ENCODE assay signal across 8 cellular contexts in the genomic region with DNA sequence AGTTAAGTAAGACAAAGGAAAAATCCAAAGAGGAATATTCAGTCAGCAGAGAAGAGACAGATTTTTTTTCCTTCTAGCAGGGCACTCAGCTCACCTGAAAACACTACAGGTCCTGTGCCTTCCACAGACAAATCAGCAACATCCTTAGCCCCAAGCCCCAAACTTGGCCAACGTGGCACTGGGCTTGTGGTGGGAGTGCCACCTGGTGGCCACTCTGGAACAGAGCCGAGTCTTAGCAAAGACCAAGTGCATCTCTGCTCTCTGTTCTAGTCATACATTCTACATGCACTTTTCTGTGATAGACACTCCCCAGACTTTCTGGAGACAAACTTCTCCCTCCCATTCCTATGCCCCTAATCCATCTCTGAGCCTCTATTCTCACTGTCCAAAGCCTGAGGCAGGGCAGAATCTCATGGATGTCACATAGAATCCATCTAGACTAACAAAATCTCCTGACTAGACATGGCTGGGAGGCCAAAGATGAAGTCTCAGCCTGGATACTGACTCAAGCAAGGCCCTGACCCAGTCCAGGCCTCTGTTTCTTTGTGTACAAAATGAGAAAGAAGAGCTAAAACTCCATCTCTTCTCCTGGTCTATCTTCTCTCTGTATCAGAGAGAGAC. TPM values are rescaled to one million over a fixed set of nuclear protein-coding genes. Genes with fewer than 3 reads are reported as not detected.
A peak's percentile ranks its signal among the peaks of the same experiment; 100 is the strongest.
DNase-seq lines count a peak whose midpoint lies in the region; ATAC-seq and TF ChIP-seq lines count a peak whose summit lies in the region.

No MANE protein-coding gene starts in this region.

- peak overlapping the region; percentile 73 for H3K27ac Mint-ChIP-seq in activated T-helper 17 cell treated with anti-CD3 and anti-CD28 coated beads, Interleukin-2, amount 50 U/mL, for 72 hours

- H3K4me1 ChIP-seq in RWPE2 (ENCODE audit: insufficient read depth, poor library complexity, severe bottlenecking) (peaks cover 4% of the 10 kb centered on the region), neutrophil (ENCODE audit: control insufficient read depth in 1 of 2, insufficient read depth in 1 of 2, low read depth in 1 of 2, low read length in 1 of 2) (peaks cover 6 to 10% of the 10 kb centered on the region in 2 experiments), testis (peaks cover 25% of the 10 kb centered on the region)

- H3K4me1 Mint-ChIP-seq in activated T-helper 17 cell treated with anti-CD3 and anti-CD28 coated beads, Interleukin-2, amount 50 U/mL, for 72 hours, result peaks cover 13% of the 10 kb centered on the region

- intact Hi-C loops in testis (cut with DNase I; ENCODE audit: low total_unique reads), result loop anchor here (5.0 kb wide), 1 partner anchor 57 kb away; no protein-coding TSS in a partner anchor

- WGBS in testis, 2 donors, result 7 to 24% methylated on average over 2 of the region's 2 CpGs

- no peaks in the 10 kb centered on the region for H3K36me3 Mint-ChIP-seq in activated T-helper 17 cell treated with anti-CD3 and anti-CD28 coated beads, Interleukin-2, amount 50 U/mL, for 72 hours (ENCODE audit: low read depth)

- no peak overlapping the region for H3K4me3 ChIP-seq in GM12875 (ENCODE audit: low read depth, low read length)
- no peak overlapping the region for H3K4me3 ChIP-seq in RWPE2 (ENCODE audit: severe bottlenecking)
- H3K4me3 ChIP-seq in fibroblast of pulmonary artery (replicated peaks; ENCODE audit: low read depth, low read length), result no peak overlapping the region
- H3K4me3 ChIP-seq in neutrophil (ENCODE audit: low read depth in 1 of 2, low read length in 1 of 2), result no peak overlapping the region
- no peak overlapping the region for H3K4me3 ChIP-seq in testis

- TF ChIP-seq CTCF in GM12875 (IDR thresholded peaks at IDR 0.05; ENCODE audit: borderline replicate concordance, insufficient read depth, low read depth, low read length) (peak; percentile 91), RWPE2 (IDR thresholded peaks at IDR 0.05; ENCODE audit: poor library complexity, severe bottlenecking) (peak; percentile 100), fibroblast of pulmonary artery (IDR thresholded peaks at IDR 0.05; ENCODE audit: low read length, missing control alignments) (peak; percentile 98), neutrophil (IDR thresholded peaks at IDR 0.05) (peak; percentile 78), testis (IDR thresholded peaks at IDR 0.05) (peak; percentile 89 to 93 (median 93))

- no peak overlapping the region for H3K4me3 Mint-ChIP-seq in activated T-helper 17 cell treated with anti-CD3 and anti-CD28 coated beads, Interleukin-2, amount 50 U/mL, for 72 hours

- no peak for TF ChIP-seq POLR2A in testis (IDR thresholded peaks at IDR 0.05)

- H3K36me3 ChIP-seq in RWPE2 (ENCODE audit: low read depth) (no peaks in the 10 kb centered on the region), neutrophil (no peaks in the 10 kb centered on the region), testis (ENCODE audit: low read depth, missing control alignments) (no peaks in the 10 kb centered on the region)

- H3K9me3 Mint-ChIP-seq in activated T-helper 17 cell treated with anti-CD3 and anti-CD28 coated beads, Interleukin-2, amount 50 U/mL, for 72 hours, result no peaks in the 10 kb centered on the region

- DNase-seq in LHCN-M2 (ENCODE audit: low read depth) (peak; percentile 60), RWPE2 (ENCODE audit: low spot score) (no peak), fibroblast of pulmonary artery (ENCODE audit: low read depth) (peak; percentile 83), testis (peak; percentile 83)

- peak; percentile 81 for ATAC-seq in RWPE2 (ENCODE audit: low read depth)
- ATAC-seq in activated T-helper 17 cell treated with anti-CD3 and anti-CD28 coated beads, Interleukin-2, amount 50 U/mL, for 72 hours (replicated peaks), result peak; percentile 76
- no peak for ATAC-seq in HG03097 (IDR thresholded peaks at IDR 0.05; ENCODE audit: low FRiP score, unreplicated experiment)

- H3K27ac ChIP-seq in RWPE2 (ENCODE audit: poor library complexity, severe bottlenecking) (no peak overlapping the region), neutrophil (no peak overlapping the region), testis (no peak overlapping the region)

- H3K27me3 ChIP-seq in RWPE2 (ENCODE audit: insufficient read depth, poor library complexity, severe bottlenecking), result no peaks in the 10 kb centered on the region
- H3K27me3 ChIP-seq in neutrophil, result peaks cover 27% of the 10 kb centered on the region
- H3K27me3 ChIP-seq in testis, result no peaks in the 10 kb centered on the region

- no peaks in the 10 kb centered on the region for H3K27me3 Mint-ChIP-seq in activated T-helper 17 cell treated with anti-CD3 and anti-CD28 coated beads, Interleukin-2, amount 50 U/mL, for 72 hours

- H3K9me3 ChIP-seq in RWPE2 (ENCODE audit: severe bottlenecking) (no peaks in the 10 kb centered on the region), neutrophil (no peaks in the 10 kb centered on the region), testis (no peaks in the 10 kb centered on the region)

RNA-seq across cellular contexts. Expression of gene SEMA7A, which starts 5.0 kb away (rescaled TPM):
- total RNA-seq in LHCN-M2 (2014; rRNA removed) (131 and 158 TPM in 2 replicates), testis (100 to 1,000 TPM; 217 to 220 TPM)
- 142 TPM for polyA plus RNA-seq in LHCN-M2 (2012)
- total RNA-seq in activated T-helper 17 cell treated with anti-CD3 and anti-CD28 coated beads, Interleukin-2, amount 50 U/mL, for 72 hours, result 10 to 100 TPM; 11.7 to 44.9 TPM
- polyA plus RNA-seq in testis (ENCODE audit: insufficient read depth, low read depth, low replicate concordance), result 80.7 TPM

RNA-seq across cellular contexts. Expression of gene UBL7, which starts 22.2 kb away (rescaled TPM):
- total RNA-seq in LHCN-M2 (2014; rRNA removed) (83.4 and 104 TPM in 2 replicates), testis (10 to 100 TPM; 61.9 to 70.6 TPM)
- polyA plus RNA-seq in LHCN-M2 (2012), result 62.0 TPM
- total RNA-seq in activated T-helper 17 cell treated with anti-CD3 and anti-CD28 coated beads, Interleukin-2, amount 50 U/mL, for 72 hours, result 10 to 100 TPM; 38.0 to 52.6 TPM
- 104 TPM for polyA plus RNA-seq in testis (ENCODE audit: insufficient read depth, low read depth, low replicate concordance)
